Comparison of ENCODE assay signal across 13 cellular contexts in the genomic region with DNA sequence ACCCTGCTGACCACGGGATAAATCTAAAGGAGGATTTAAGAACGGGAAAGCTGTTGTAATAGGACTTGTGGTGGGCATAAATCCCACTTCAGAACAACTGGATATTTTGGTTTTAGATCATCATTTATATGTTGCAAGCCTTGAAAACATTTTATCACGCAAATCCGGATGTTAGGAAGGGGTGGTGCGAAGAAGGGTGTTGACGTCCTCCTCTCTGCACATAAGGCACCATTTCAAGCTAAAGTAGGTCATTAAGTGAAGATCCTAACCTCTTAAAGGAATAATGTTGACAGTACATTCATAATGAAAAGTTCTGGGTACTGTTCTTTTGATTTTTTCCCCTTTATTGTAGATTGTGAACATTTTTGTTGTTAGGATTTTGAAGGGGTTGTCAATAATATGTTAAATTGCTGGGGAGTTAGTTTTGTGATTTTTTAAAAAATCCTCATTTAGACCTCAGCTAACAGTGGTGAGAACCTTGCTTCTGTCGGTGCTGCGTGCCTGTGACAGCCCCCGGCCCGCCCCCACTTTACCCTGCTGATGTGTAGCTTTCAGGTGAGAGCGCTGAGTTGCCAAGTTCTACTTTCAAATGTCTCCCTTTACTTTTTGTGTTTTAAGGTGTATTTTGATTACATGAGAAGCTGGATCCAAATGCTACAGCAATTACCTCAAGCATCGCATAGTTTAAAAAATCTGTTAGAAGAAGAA.
A peak's percentile ranks its signal among the peaks of the same experiment; 100 is the strongest.
DNase-seq lines count a peak whose midpoint lies in the region; ATAC-seq and TF ChIP-seq lines count a peak whose summit lies in the region.
"Had no signal": no experiment of that assay in that cellular context is flagged by ENCODE, and none has a peak within 500 bp of the region (broad histone marks: within the 10 kb centered on the region; RNA-seq: fewer than 3 reads in every experiment).

No MANE protein-coding gene starts in this region.

- no peaks in the 10 kb centered on the region for H3K27me3 ChIP-seq in smooth muscle cell (ENCODE audit: low read depth)
- H3K27me3 ChIP-seq: BE2C had no signal

- H3F3A ChIP-seq in smooth muscle cell (ENCODE audit: low read depth) = no peaks in the 10 kb centered on the region

- H3K4me1 Mint-ChIP-seq in T-helper 17 cell = peaks cover 22% of the 10 kb centered on the region

- no peak overlapping the region for H2AFZ ChIP-seq in smooth muscle cell (ENCODE audit: low read depth)

- H3K9ac ChIP-seq in smooth muscle cell (ENCODE audit: low read depth) = peak overlapping the region; percentile 19

- H3K9me3 ChIP-seq in T-helper 17 cell (ENCODE audit: control insufficient read depth, low read length, poor library complexity, severe bottlenecking) (no peaks in the 10 kb centered on the region), smooth muscle cell (replicated peaks; ENCODE audit: low read depth) (no peaks in the 10 kb centered on the region)
- H3K9me3 ChIP-seq: BE2C had no signal

- peak overlapping the region; percentile 18 for H3K4me2 ChIP-seq in smooth muscle cell

- peak overlapping the region; percentile 77 for H3K27ac ChIP-seq in smooth muscle cell (ENCODE audit: low read depth)

- no peaks in the 10 kb centered on the region for H4K20me1 ChIP-seq in smooth muscle cell (ENCODE audit: low read depth)

- H3K4me3 Mint-ChIP-seq in T-helper 17 cell = no peak overlapping the region
- H3K4me3 Mint-ChIP-seq: activated T-cell treated with anti-CD3 and anti-CD28 coated beads, Interleukin-2, amount 50 U/mL, for 4 hours; type B pancreatic cell had no signal

- peaks cover 5% of the 10 kb centered on the region for H3K36me3 Mint-ChIP-seq in T-helper 17 cell (ENCODE audit: low read depth)

- H3K27me3 Mint-ChIP-seq in T-helper 17 cell = no peaks in the 10 kb centered on the region
- H3K27me3 Mint-ChIP-seq: type B pancreatic cell had no signal

- no peak for TF ChIP-seq CTCF in smooth muscle cell (IDR thresholded peaks at IDR 0.05; ENCODE audit: borderline replicate concordance, insufficient read depth, poor library complexity, severe bottlenecking)

- H3K27ac Mint-ChIP-seq in T-helper 17 cell = no peak overlapping the region
- H3K27ac Mint-ChIP-seq: type B pancreatic cell had no signal

- peak; percentile 31 for DNase-seq in stimulated activated CD4-positive, alpha-beta T cell treated with anti-CD3 and anti-CD28 coated beads, Interleukin-4, amount 100 ng/mL, for 1 hour
- no peak for DNase-seq in stimulated activated CD4-positive, alpha-beta T cell treated with anti-CD3 and anti-CD28 coated beads, Interleukin-2, amount 100 ng/mL, for 48 hours
- DNase-seq in T-helper 17 cell (peak in 2 of 3 donors; percentile 33 to 52), smooth muscle cell (lab: John Stamatoyannopoulos, UW; ENCODE audit: unreplicated experiment) (no peak), SW 1271 (lab: John Stamatoyannopoulos, UW) (no peak)
- DNase-seq in central memory CD4-positive, alpha-beta T cell = peak; percentile 72
- no peak for DNase-seq in activated CD4-positive, CD25-positive, alpha-beta regulatory T cell (lab: John Stamatoyannopoulos, UW)
- DNase-seq: BE2C, NCI-H1417, NCI-H2107, NCI-H510A had no signal

- no peak overlapping the region for H3K4me3 ChIP-seq in smooth muscle cell

- no peaks in the 10 kb centered on the region for H3K79me2 ChIP-seq in smooth muscle cell (ENCODE audit: low read depth)

- no peaks in the 10 kb centered on the region for H3K4me1 ChIP-seq in smooth muscle cell (ENCODE audit: low read depth)
- H3K4me1 ChIP-seq: BE2C had no signal

- 78% methylated on average over 12 of the region's 12 CpGs for WGBS in smooth muscle cell (ENCODE audit: low lambda C conversion rate)

- ATAC-seq in T-helper 17 cell = peak; percentile 61

- H3K36me3 ChIP-seq in smooth muscle cell (ENCODE audit: low read depth) = peaks cover 13% of the 10 kb centered on the region

Comparison
In these comparisons a context has a peak if more than half of its experiments do, and no peak if none do; other contexts are left out.
1. DNase-seq: peak in stimulated activated CD4-positive, alpha-beta T cell treated with anti-CD3 and anti-CD28 coated beads, Interleukin-4, amount 100 ng/mL, for 1 hour (single experiment), T-helper 17 cell (2 of 3) and central memory CD4-positive, alpha-beta T cell (single experiment); none in stimulated activated CD4-positive, alpha-beta T cell treated with anti-CD3 and anti-CD28 coated beads, Interleukin-2, amount 100 ng/mL, for 48 hours (0 of 2), smooth muscle cell (single experiment), activated CD4-positive, CD25-positive, alpha-beta regulatory T cell (0 of 4) and SW 1271 (0 of 2).